Comparison of ENCODE assay signal across 11 cellular contexts in the genomic region with DNA sequence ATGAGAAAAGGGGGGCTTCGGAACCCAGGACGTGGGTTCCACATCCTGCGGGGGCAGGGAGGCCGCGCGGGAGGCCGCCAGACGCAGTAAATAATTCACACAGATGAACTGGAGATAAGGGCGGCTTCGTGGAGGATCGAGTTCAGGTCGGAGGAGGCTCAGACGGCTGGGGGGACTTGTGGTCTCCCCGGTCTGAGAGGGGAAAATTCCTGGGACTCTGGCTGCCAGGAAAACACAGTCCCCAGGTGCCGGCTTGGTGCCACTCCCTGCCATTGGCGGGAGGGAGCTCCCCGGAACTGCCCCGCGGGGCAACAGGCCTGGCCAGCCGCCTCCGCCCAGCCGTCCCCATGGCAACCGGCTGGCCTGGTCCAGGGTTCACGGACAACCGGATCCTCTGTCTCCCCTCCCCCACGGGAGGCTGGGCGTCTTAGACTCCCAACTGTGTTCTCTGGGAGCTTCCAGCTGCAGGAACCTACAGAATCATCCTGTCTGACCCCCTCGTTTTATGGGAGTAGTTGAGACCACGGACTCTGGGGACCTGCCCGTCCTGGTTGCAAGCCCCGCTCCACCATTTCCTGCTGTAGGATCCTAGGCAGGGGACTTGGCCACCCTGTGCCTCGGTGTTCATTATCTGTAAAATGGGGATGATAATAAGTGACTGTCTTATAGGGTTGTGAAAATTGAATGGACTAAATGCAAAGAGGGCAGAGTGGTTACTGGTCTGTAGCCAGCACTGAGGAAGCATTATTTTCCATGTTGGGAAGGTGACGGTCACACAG. TPM values are rescaled to one million over a fixed set of nuclear protein-coding genes. Genes with fewer than 3 reads are reported as not detected.
DNase-seq lines count a peak whose midpoint lies in the region; ATAC-seq and TF ChIP-seq lines count a peak whose summit lies in the region.
"Had no signal": no experiment of that assay in that cellular context is flagged by ENCODE, and none has a peak within 500 bp of the region (broad histone marks: within the 10 kb centered on the region; RNA-seq: fewer than 3 reads in every experiment).

No MANE protein-coding gene starts in this region.

- H4K20me1 ChIP-seq in IMR-90 (ENCODE audit: insufficient read depth, low read length) = peaks cover 3% of the 10 kb centered on the region

- H2AK5ac ChIP-seq in IMR-90 (ENCODE audit: low read depth, low read length) = peak overlapping the region; percentile 54

- peak overlapping the region; percentile 87; the same call in 1 of the 2 replicates for H3K4ac ChIP-seq in IMR-90 (ENCODE audit: low read depth, low read length)

- peaks cover 6 to 48% of the 10 kb centered on the region in 2 experiments for H3K79me1 ChIP-seq in IMR-90 (ENCODE audit: low read depth in 1 of 2, low read length in 2 of 2)

- peaks cover 33% of the 10 kb centered on the region for H3K4me1 ChIP-seq in IMR-90 (ENCODE audit: control insufficient read depth, insufficient read depth, low read length)

- H3K27ac ChIP-seq in IMR-90 (ENCODE audit: insufficient read depth, low read length) (no peak overlapping the region), dorsolateral prefrontal cortex (peak overlapping the region in 56 of 59 donors; percentile 16 to 99 (median 94))
- H3K27ac ChIP-seq: lower lobe of right lung had no signal

- H3K4me2 ChIP-seq in IMR-90 (ENCODE audit: low read depth, low read length) = no peak overlapping the region

- TF ChIP-seq CTCF in IMR-90 (conservative IDR thresholded peaks at IDR 0.05; ENCODE audit: low read depth, low read length) (no peak), dorsolateral prefrontal cortex (IDR thresholded peaks at IDR 0.05 in 54 of 56, conservative IDR thresholded peaks at IDR 0.05 in 2 of 56; ENCODE audit: low read depth in 1 of 56, partially characterized antibody in 56 of 56) (peak in 1 of 56 donors; percentile 10)

- H2BK120ac ChIP-seq in IMR-90 (ENCODE audit: low read depth, low read length) = peak overlapping the region; percentile 17; the same call in 1 of the 2 replicates

- H2BK15ac ChIP-seq in IMR-90 (ENCODE audit: low read depth, low read length) = peak overlapping the region; percentile 40; the same call in 1 of the 3 replicates

- intact Hi-C loops in IMR-90 (cut with micrococcal nuclease) = no loop called here
- intact Hi-C loops in dorsolateral prefrontal cortex (cut with DNase I) = no loop called here

- no peak for ATAC-seq in IMR-90 (ENCODE audit: low read depth)

- no peaks in the 10 kb centered on the region for H3K36me3 ChIP-seq in IMR-90 (ENCODE audit: control insufficient read depth, insufficient read depth, low read length)
- H3K36me3 ChIP-seq: lower lobe of right lung had no signal

- no peak overlapping the region for H3K9ac ChIP-seq in IMR-90 (ENCODE audit: low read depth, low read length)

- H2BK20ac ChIP-seq in IMR-90 (ENCODE audit: low read depth, low read length) = peak overlapping the region; percentile 28

- no peaks in the 10 kb centered on the region for H3K9me3 ChIP-seq in IMR-90 (ENCODE audit: control insufficient read depth, insufficient read depth, low read length)
- H3K9me3 ChIP-seq: lower lobe of right lung had no signal

- H2AK9ac ChIP-seq in IMR-90 (replicated peaks; ENCODE audit: low read depth, low read length, poor library complexity) = peak overlapping the region; percentile 42

- no TSS peak for BruUV-seq in IMR-90 (replicated peaks; lab: Mats Ljungman, UMichigan)

- no peak for TF ChIP-seq POLR2A in IMR-90 (IDR thresholded peaks at IDR 0.05; ENCODE audit: low read depth, low read length)

- H3K23ac ChIP-seq in IMR-90 (ENCODE audit: low read depth, low read length) = 0 out of 2 replicates have a peak overlapping the region, but pooled peaks have one; percentile 23

- in situ Hi-C loops in IMR-90 (cut with MboI; ENCODE audit: low sequenced_read_pairs) = no loop called here

- H2BK5ac ChIP-seq in IMR-90 (ENCODE audit: low read depth, low read length, poor library complexity, severe bottlenecking) = no peak overlapping the region

- H3K9me1 ChIP-seq in IMR-90 (ENCODE audit: insufficient read depth, low read length) = peaks cover 35% of the 10 kb centered on the region

- H4K8ac ChIP-seq in IMR-90 (ENCODE audit: low read depth in 2 of 2, low read length in 2 of 2) = no peak overlapping the region

- no peak overlapping the region for H2AFZ ChIP-seq in IMR-90 (replicated peaks; ENCODE audit: low read length, poor library complexity)

- POLR2A ChIA-PET in IMR-90 (lab: Charles Lee; ENCODE audit: unreplicated experiment) = no interaction called here

- no peaks in the 10 kb centered on the region for H3K27me3 ChIP-seq in IMR-90 (ENCODE audit: control insufficient read depth, insufficient read depth, low read length)
- H3K27me3 ChIP-seq in dorsolateral prefrontal cortex = no peaks in the 10 kb centered on the region

- WGBS in IMR-90 (ENCODE audit: extremely low coverage in 2 of 2, insufficient read length in 1 of 2), 2 experiments = 60% methylated on average over 6 of the region's 33 CpGs; no CpG with 5 or more reads in 1 of the 2 experiments

- no peak for TF ChIP-seq RAD21 in IMR-90 (IDR thresholded peaks at IDR 0.05; ENCODE audit: low read length)

- CTCF ChIA-PET in IMR-90 (lab: Yijun Ruan, JAX) = no interaction called here

- dilution Hi-C loops in IMR-90 (cut with HindIII; ENCODE audit: low sequenced_read_pairs, unreplicated experiment) = no loop called here

- DNase-seq in AG20443 (ENCODE audit: low spot score) (peak; percentile 51), IMR-90 (no peak), dorsolateral prefrontal cortex (peak in 9 of 10 donors; percentile 48 to 82 (median 77)), medulla oblongata (ENCODE audit: extremely low spot score) (peak; percentile 80), NCI-H446 (lab: John Stamatoyannopoulos, UW) (no peak), AG08395 (ENCODE audit: low spot score) (no peak), NCI-H82 treated with DMSO at 0.1 percent for 48 hours (lab: John Stamatoyannopoulos, UW; ENCODE audit: unreplicated experiment) (no peak)
- DNase-seq in stimulated activated CD4-positive, alpha-beta T cell treated with anti-CD3 and anti-CD28 coated beads, Interleukin-4, amount 100 ng/mL, for 1 hour = no peak
- DNase-seq: activated naive CD8-positive, alpha-beta T cell treated with anti-CD3 and anti-CD28 coated beads, Interleukin-2, amount 10 ng/mL, durations not matched to agents 7 days and 5 days; CD4-positive, alpha-beta T cell; lower lobe of right lung had no signal

- H3K18ac ChIP-seq in IMR-90 (ENCODE audit: low read depth, low read length) = no peak overlapping the region

- no peak overlapping the region for H3K4me3 ChIP-seq in IMR-90 (ENCODE audit: insufficient read depth, low read depth, low read length)
- peak overlapping the region in 24 of 59 donors; percentile 3 to 34 (median 19) for H3K4me3 ChIP-seq in dorsolateral prefrontal cortex
- H3K4me3 ChIP-seq: lower lobe of right lung had no signal

- H3K56ac ChIP-seq in IMR-90 (ENCODE audit: extremely low read depth, insufficient read depth, low read length) = no peak overlapping the region

- H4K91ac ChIP-seq in IMR-90 (ENCODE audit: insufficient read depth, low read depth, low read length) = peak overlapping the region; percentile 23; the same call in 1 of the 2 replicates

- H4K5ac ChIP-seq in IMR-90 (ENCODE audit: low read depth, low read length) = no peak overlapping the region

- H3K14ac ChIP-seq in IMR-90 (replicated peaks; ENCODE audit: low read depth, low read length) = no peak overlapping the region

TF ChIP-seq in IMR-90, 13 proteins besides CTCF, POLR2A, EP300 and RAD21:
- TF ChIP-seq CEBPB (IDR thresholded peaks at IDR 0.05; ENCODE audit: low read depth, low read length) (no peak), RCOR1 (IDR thresholded peaks at IDR 0.05; ENCODE audit: insufficient replicate concordance, low read length) (no peak), FOS (IDR thresholded peaks at IDR 0.05; ENCODE audit: low read depth, low read length) (no peak), ELK1 (IDR thresholded peaks at IDR 0.05; ENCODE audit: borderline replicate concordance, low read depth, low read length) (no peak), MXI1 (IDR thresholded peaks at IDR 0.05; ENCODE audit: borderline replicate concordance, low read depth, low read length) (no peak), CHD1 (IDR thresholded peaks at IDR 0.05; ENCODE audit: low read depth, low read length) (no peak), BHLHE40 (IDR thresholded peaks at IDR 0.05; ENCODE audit: low read depth, low read length) (no peak), USF2 (IDR thresholded peaks at IDR 0.05; ENCODE audit: low read depth, low read length) (no peak), NFE2L2 (IDR thresholded peaks at IDR 0.05; ENCODE audit: low read depth, low read length) (no peak)

RNA-seq across cellular contexts. Expression of gene CAMK2N1, which starts 9.6 kb away (rescaled TPM):
- total RNA-seq in IMR-90 (2012; rRNA removed) (10.2 and 28.9 TPM in 2 replicates), dorsolateral prefrontal cortex (100 to 1,000 TPM; 248 to 798 (median 441) TPM)
- polyA plus RNA-seq in IMR-90 (2012; rRNA removed) = 44.4 and 46.8 TPM in 2 replicates
- polyA plus RNA-seq in IMR-90 (2012; cell fraction: cytosol; rRNA removed) = 21.6 and 22.6 TPM in 2 replicates
- polyA plus RNA-seq in IMR-90 (2012; cell fraction: nucleus; rRNA removed; ENCODE audit: low replicate concordance) = 5.2 and 13.1 TPM in 2 replicates

RNA-seq across cellular contexts. Expression of gene MUL1, which starts 31.5 kb away (rescaled TPM):
- total RNA-seq in IMR-90 (2012; rRNA removed) (19.7 and 21.1 TPM in 2 replicates), dorsolateral prefrontal cortex (10 to 100 TPM; 16.4 to 29.4 (median 23.6) TPM)
- 20.6 and 20.7 TPM in 2 replicates for polyA plus RNA-seq in IMR-90 (2012; rRNA removed)
- polyA plus RNA-seq in IMR-90 (2012; cell fraction: cytosol; rRNA removed) = 18.3 and 21.6 TPM in 2 replicates
- polyA plus RNA-seq in IMR-90 (2012; cell fraction: nucleus; rRNA removed; ENCODE audit: low replicate concordance) = 8.3 and 10.7 TPM in 2 replicates

Comparison
In these comparisons a context has a peak if more than half of its experiments do, and no peak if none do; other contexts are left out.
1. DNase-seq: peak in AG20443 (single experiment), dorsolateral prefrontal cortex (9 of 10) and medulla oblongata (single experiment); none in IMR-90 (single experiment), NCI-H446 (0 of 2), AG08395 (single experiment), NCI-H82 treated with DMSO at 0.1 percent for 48 hours (single experiment) and stimulated activated CD4-positive, alpha-beta T cell treated with anti-CD3 and anti-CD28 coated beads, Interleukin-4, amount 100 ng/mL, for 1 hour (single experiment).